Comparison of ENCODE assay signal across 13 cellular contexts in genomic region chr10:73465978-73466709, GRCh38. TPM values are rescaled to one million over a fixed set of nuclear protein-coding genes. Genes with fewer than 3 reads are reported as not detected.
DNase-seq lines count a peak whose midpoint lies in the region; ATAC-seq, FAIRE-seq and TF ChIP-seq lines count a peak whose summit lies in the region.
"Had no signal": no experiment of that assay in that cellular context is flagged by ENCODE, and none has a peak within 500 bp of the region (broad histone marks: within the 10 kb centered on the region; RNA-seq: fewer than 3 reads in every experiment).

No MANE protein-coding gene starts in this region.

- peak overlapping the region; percentile 23 for H3K27ac Mint-ChIP-seq in activated naive CD8-positive, alpha-beta T cell treated with anti-CD3 and anti-CD28 coated beads, Interleukin-2, amount 10 ng/mL, durations not matched to agents 7 days and 5 days
- no peak overlapping the region for H3K27ac Mint-ChIP-seq in activated naive CD8-positive, alpha-beta T cell treated with anti-CD3 and anti-CD28 coated beads for 36 hours
- H3K27ac Mint-ChIP-seq: CD4-positive, CD25-positive, alpha-beta regulatory T cell had no signal

- no peak for DNase-seq in activated naive CD8-positive, alpha-beta T cell treated with anti-CD3 and anti-CD28 coated beads, Interleukin-2, amount 10 ng/mL, durations not matched to agents 7 days and 5 days
- DNase-seq in activated naive CD8-positive, alpha-beta T cell treated with anti-CD3 and anti-CD28 coated beads for 36 hours: no peak
- no peak for DNase-seq in gastrocnemius medialis
- DNase-seq in GM20000 (ENCODE audit: low spot score): no peak
- DNase-seq in activated CD4-positive, alpha-beta T cell treated with anti-CD3 and anti-CD28 coated beads, Interleukin-2, amount 50 U/mL, for 1 hour: no peak
- no peak for DNase-seq in stimulated activated CD4-positive, alpha-beta T cell treated with anti-CD3 and anti-CD28 coated beads, Interleukin-4, amount 100 ng/mL, for 24 hours
- DNase-seq: ACHN; CD4-positive, CD25-positive, alpha-beta regulatory T cell; GM23248 had no signal

- H3K4me1 Mint-ChIP-seq in activated naive CD8-positive, alpha-beta T cell treated with anti-CD3 and anti-CD28 coated beads, Interleukin-2, amount 10 ng/mL, durations not matched to agents 7 days and 5 days: peaks cover 5% of the 10 kb centered on the region
- no peaks in the 10 kb centered on the region for H3K4me1 Mint-ChIP-seq in activated naive CD8-positive, alpha-beta T cell treated with anti-CD3 and anti-CD28 coated beads for 36 hours

- peak overlapping the region in 1 of 4 donors; percentile 2 for H3K4me3 ChIP-seq in gastrocnemius medialis
- H3K4me3 ChIP-seq: BLaER1 treated with 17β-estradiol and CSF1 and Interleukin-3, amounts not matched to agents 10 nM and 100 nM; GM23248 had no signal

- H3K36me3 Mint-ChIP-seq in activated naive CD8-positive, alpha-beta T cell treated with anti-CD3 and anti-CD28 coated beads, Interleukin-2, amount 10 ng/mL, durations not matched to agents 7 days and 5 days: peaks cover 30% of the 10 kb centered on the region
- H3K36me3 Mint-ChIP-seq in activated naive CD8-positive, alpha-beta T cell treated with anti-CD3 and anti-CD28 coated beads for 36 hours: peaks cover 12% of the 10 kb centered on the region

- H3K4me3 Mint-ChIP-seq in activated naive CD8-positive, alpha-beta T cell treated with anti-CD3 and anti-CD28 coated beads, Interleukin-2, amount 10 ng/mL, durations not matched to agents 7 days and 5 days: no peak overlapping the region
- H3K4me3 Mint-ChIP-seq in activated naive CD8-positive, alpha-beta T cell treated with anti-CD3 and anti-CD28 coated beads for 36 hours: no peak overlapping the region
- H3K4me3 Mint-ChIP-seq: CD4-positive, CD25-positive, alpha-beta regulatory T cell had no signal

- no peaks in the 10 kb centered on the region for H3K27me3 ChIP-seq in gastrocnemius medialis
- H3K27me3 ChIP-seq: BLaER1 treated with 17β-estradiol and CSF1 and Interleukin-3, amounts not matched to agents 10 nM and 100 nM had no signal

- intact Hi-C loops in gastrocnemius medialis (cut with DNase I; ENCODE audit: low total_unique reads): no loop called here

- no peaks in the 10 kb centered on the region for H3K9me3 ChIP-seq in gastrocnemius medialis
- H3K9me3 ChIP-seq: BLaER1 treated with 17β-estradiol and CSF1 and Interleukin-3, amounts not matched to agents 10 nM and 100 nM had no signal

- H3K27ac ChIP-seq in gastrocnemius medialis: peak overlapping the region; percentile 60 to 76 (median 67)
- H3K27ac ChIP-seq: BLaER1 treated with 17β-estradiol and CSF1 and Interleukin-3, amounts not matched to agents 10 nM and 100 nM; GM23248; HL-60 had no signal

- TF ChIP-seq POLR2A in gastrocnemius medialis (IDR thresholded peaks at IDR 0.05): no peak

- POLR2A ChIA-PET in activated naive CD8-positive, alpha-beta T cell treated with anti-CD3 and anti-CD28 coated beads, Interleukin-2, amount 10 ng/mL, durations not matched to agents 7 days and 5 days (lab: Charles Lee): no interaction called here

- no peaks in the 10 kb centered on the region for H3K9me3 Mint-ChIP-seq in activated naive CD8-positive, alpha-beta T cell treated with anti-CD3 and anti-CD28 coated beads, Interleukin-2, amount 10 ng/mL, durations not matched to agents 7 days and 5 days
- H3K9me3 Mint-ChIP-seq in activated naive CD8-positive, alpha-beta T cell treated with anti-CD3 and anti-CD28 coated beads for 36 hours: no peaks in the 10 kb centered on the region
- H3K9me3 Mint-ChIP-seq: CD4-positive, CD25-positive, alpha-beta regulatory T cell had no signal

- in situ Hi-C loops in gastrocnemius medialis (cut with MboI; ENCODE audit: low sequenced_read_pairs in 4 of 4): no loop called here

- no peak for ATAC-seq in activated naive CD8-positive, alpha-beta T cell treated with anti-CD3 and anti-CD28 coated beads, Interleukin-2, amount 10 ng/mL, durations not matched to agents 7 days and 5 days (ENCODE audit: low read depth)
- ATAC-seq in gastrocnemius medialis: peak; percentile 46 to 55
- ATAC-seq: HCT116 had no signal

- peak; percentile 45 for FAIRE-seq in islet of Langerhans (lab: Jason Lieb, UNC)

- H3K4me1 ChIP-seq in gastrocnemius medialis: peaks cover 57 to 63% of the 10 kb centered on the region in 2 donors

- no peaks in the 10 kb centered on the region for H3K27me3 Mint-ChIP-seq in activated naive CD8-positive, alpha-beta T cell treated with anti-CD3 and anti-CD28 coated beads, Interleukin-2, amount 10 ng/mL, durations not matched to agents 7 days and 5 days
- no peaks in the 10 kb centered on the region for H3K27me3 Mint-ChIP-seq in activated naive CD8-positive, alpha-beta T cell treated with anti-CD3 and anti-CD28 coated beads for 36 hours
- H3K27me3 Mint-ChIP-seq: CD4-positive, CD25-positive, alpha-beta regulatory T cell had no signal

- peaks cover 0 to 18% of the 10 kb centered on the region in 2 donors for H3K36me3 ChIP-seq in gastrocnemius medialis

- TF ChIP-seq CTCF in gastrocnemius medialis (IDR thresholded peaks at IDR 0.05 in 4 of 5, conservative IDR thresholded peaks at IDR 0.05 in 1 of 5): no peak
- no peak for TF ChIP-seq CTCF in GM20000 (IDR thresholded peaks at IDR 0.05; ENCODE audit: extremely low read depth, missing control alignments)

RNA-seq across cellular contexts. Expression of gene PPP3CB, which starts 29.7 kb away (rescaled TPM):
- 10 to 100 TPM; 41.7 to 42.2 TPM for total RNA-seq in activated naive CD8-positive, alpha-beta T cell treated with anti-CD3 and anti-CD28 coated beads, Interleukin-2, amount 10 ng/mL, durations not matched to agents 7 days and 5 days
- 10 to 100 TPM; 37.7 to 38.9 TPM for total RNA-seq in activated naive CD8-positive, alpha-beta T cell treated with anti-CD3 and anti-CD28 coated beads for 36 hours
- 10 to 100 TPM; 60.1 to 91.6 (median 68.7) TPM for total RNA-seq in gastrocnemius medialis

RNA-seq across cellular contexts. Expression of gene MSS51, which starts 32.8 kb away (rescaled TPM):
- total RNA-seq in activated naive CD8-positive, alpha-beta T cell treated with anti-CD3 and anti-CD28 coated beads, Interleukin-2, amount 10 ng/mL, durations not matched to agents 7 days and 5 days: 1 to 10 TPM; 4.0 to 4.8 TPM
- 1 to 10 TPM in 1 of 2 experiments, under 1 TPM in 1; 0.94 to 1.4 TPM for total RNA-seq in activated naive CD8-positive, alpha-beta T cell treated with anti-CD3 and anti-CD28 coated beads for 36 hours
- 10 to 100 TPM in 3 of 4 donors, 1 to 10 TPM in 1; 1.4 to 49.4 (median 30.4) TPM for total RNA-seq in gastrocnemius medialis

RNA-seq across cellular contexts. Expression of gene ANXA7, which starts 52.3 kb away (rescaled TPM):
- total RNA-seq in activated naive CD8-positive, alpha-beta T cell treated with anti-CD3 and anti-CD28 coated beads, Interleukin-2, amount 10 ng/mL, durations not matched to agents 7 days and 5 days: 10 to 100 TPM; 88.9 to 90.6 TPM
- total RNA-seq in activated naive CD8-positive, alpha-beta T cell treated with anti-CD3 and anti-CD28 coated beads for 36 hours: 100 to 1,000 TPM; 120 to 126 TPM
- 100 to 1,000 TPM; 169 to 203 (median 186) TPM for total RNA-seq in gastrocnemius medialis
